In genomic region chr4:69156913-69157312, GRCh38 we compare ENCODE assay signal across 13 cellular contexts. TPM values are rescaled to one million over a fixed set of nuclear protein-coding genes. Genes with fewer than 3 reads are reported as not detected.
DNase-seq lines count a peak whose midpoint lies in the region; ATAC-seq and TF ChIP-seq lines count a peak whose summit lies in the region.
"Had no signal": no experiment of that assay in that cellular context is flagged by ENCODE, and none has a peak within 500 bp of the region (broad histone marks: within the 10 kb centered on the region; RNA-seq: fewer than 3 reads in every experiment).

No MANE protein-coding gene starts in this region.

- H3K4me1 Mint-ChIP-seq in T-helper 2 cell treated with Interferon-gamma antibody and Interleukin-4, amounts not matched to agents 5 μg/mL and 100 μg/mL, for 36 hours (ENCODE audit: low read depth): no peaks in the 10 kb centered on the region

- no peak overlapping the region for H3K9ac ChIP-seq in MM.1S (ENCODE audit: low read length)
- no peak overlapping the region for H3K9ac ChIP-seq in smooth muscle cell (ENCODE audit: low read depth)

- H2AFZ ChIP-seq in MM.1S (ENCODE audit: low read length) (no peak overlapping the region), smooth muscle cell (ENCODE audit: low read depth) (no peak overlapping the region)
- H2AFZ ChIP-seq: hepatocyte had no signal

- ATAC-seq in stimulated activated naive CD8-positive, alpha-beta T cell treated with anti-CD3 and anti-CD28 coated beads, Interleukin-15, Interleukin-2, amounts not matched to agents 100 U/mL and 50 U/mL, for 24 hours: no peak

- H3K9me3 ChIP-seq in MM.1S (replicated peaks; ENCODE audit: insufficient read depth, low read length) (no peaks in the 10 kb centered on the region), smooth muscle cell (replicated peaks; ENCODE audit: low read depth) (no peaks in the 10 kb centered on the region)
- H3K9me3 ChIP-seq: colonic mucosa, tibial artery had no signal

- H4K20me1 ChIP-seq in MM.1S (ENCODE audit: insufficient read depth, low read length): no peaks in the 10 kb centered on the region
- no peaks in the 10 kb centered on the region for H4K20me1 ChIP-seq in smooth muscle cell (ENCODE audit: low read depth)

- TF ChIP-seq CTCF in MM.1S (IDR thresholded peaks at IDR 0.05; ENCODE audit: low read length): peak; percentile 26
- TF ChIP-seq CTCF in epithelial cell of proximal tubule (conservative IDR thresholded peaks at IDR 0.05; ENCODE audit: low read depth, low read length): peak; percentile 56
- peak; percentile 5 for TF ChIP-seq CTCF in smooth muscle cell (IDR thresholded peaks at IDR 0.05; ENCODE audit: borderline replicate concordance, insufficient read depth, poor library complexity, severe bottlenecking)

- H3K27ac ChIP-seq in MM.1S (ENCODE audit: low read length) (no peak overlapping the region), smooth muscle cell (ENCODE audit: low read depth) (no peak overlapping the region)
- H3K27ac ChIP-seq: colonic mucosa, hepatocyte, tibial artery had no signal

- no peak overlapping the region for H3K27ac Mint-ChIP-seq in T-helper 2 cell treated with Interferon-gamma antibody and Interleukin-4, amounts not matched to agents 5 μg/mL and 100 μg/mL, for 36 hours

- H3K4me1 ChIP-seq in MM.1S (ENCODE audit: low read length): no peaks in the 10 kb centered on the region
- no peaks in the 10 kb centered on the region for H3K4me1 ChIP-seq in smooth muscle cell (ENCODE audit: low read depth)
- H3K4me1 ChIP-seq: colonic mucosa, tibial artery had no signal

- H3K4me2 ChIP-seq in MM.1S (ENCODE audit: low read depth, low read length) (no peak overlapping the region), smooth muscle cell (no peak overlapping the region)
- H3K4me2 ChIP-seq: hepatocyte had no signal

- no peaks in the 10 kb centered on the region for H3K9me3 Mint-ChIP-seq in T-helper 2 cell treated with Interferon-gamma antibody and Interleukin-4, amounts not matched to agents 5 μg/mL and 100 μg/mL, for 36 hours

- H3K9me2 ChIP-seq in MM.1S (replicated peaks; ENCODE audit: insufficient read depth, low read length): no peaks in the 10 kb centered on the region

- H3K36me3 ChIP-seq in MM.1S (replicated peaks; ENCODE audit: insufficient read depth, low read length) (no peaks in the 10 kb centered on the region), smooth muscle cell (ENCODE audit: low read depth) (no peaks in the 10 kb centered on the region)
- H3K36me3 ChIP-seq: colonic mucosa, tibial artery had no signal

- no peak overlapping the region for H3K4me3 Mint-ChIP-seq in T-helper 2 cell treated with Interferon-gamma antibody and Interleukin-4, amounts not matched to agents 5 μg/mL and 100 μg/mL, for 36 hours

- H3K27me3 ChIP-seq in MM.1S (replicated peaks; ENCODE audit: insufficient read depth, low read length): no peaks in the 10 kb centered on the region
- no peaks in the 10 kb centered on the region for H3K27me3 ChIP-seq in smooth muscle cell (ENCODE audit: low read depth)
- H3K27me3 ChIP-seq: colonic mucosa, hepatocyte, tibial artery had no signal

- DNase-seq in NCI-H82 (lab: John Stamatoyannopoulos, UW) (peak; percentile 26), NCI-H82 treated with DMSO at 0.1 percent for 48 hours (lab: John Stamatoyannopoulos, UW; ENCODE audit: unreplicated experiment) (no peak), MM.1S (no peak), epithelial cell of proximal tubule (ENCODE audit: low read depth) (no peak), smooth muscle cell (lab: John Stamatoyannopoulos, UW; ENCODE audit: unreplicated experiment) (no peak), hypothalamus (lab: John Stamatoyannopoulos, UW) (no peak)
- no peak for DNase-seq in stimulated activated naive CD8-positive, alpha-beta T cell treated with anti-CD3 and anti-CD28 coated beads, Interleukin-15, Interleukin-2, amounts not matched to agents 100 U/mL and 50 U/mL, for 24 hours
- DNase-seq in T-helper 2 cell treated with Interferon-gamma antibody and Interleukin-4, amounts not matched to agents 5 μg/mL and 100 μg/mL, for 36 hours (ENCODE audit: low spot score): no peak
- DNase-seq: colonic mucosa; stimulated activated CD4-positive, alpha-beta T cell treated with anti-CD3 and anti-CD28 coated beads, Interleukin-4, amount 100 ng/mL, for 1 hour; T-helper 9 cell; tibial artery had no signal

- H3K27me3 Mint-ChIP-seq in T-helper 2 cell treated with Interferon-gamma antibody and Interleukin-4, amounts not matched to agents 5 μg/mL and 100 μg/mL, for 36 hours (ENCODE audit: low read depth): no peaks in the 10 kb centered on the region

- H3K79me2 ChIP-seq in MM.1S (ENCODE audit: low read length) (no peaks in the 10 kb centered on the region), smooth muscle cell (ENCODE audit: low read depth) (no peaks in the 10 kb centered on the region)
- H3K79me2 ChIP-seq: hepatocyte had no signal

- no peaks in the 10 kb centered on the region for H3K36me3 Mint-ChIP-seq in T-helper 2 cell treated with Interferon-gamma antibody and Interleukin-4, amounts not matched to agents 5 μg/mL and 100 μg/mL, for 36 hours (ENCODE audit: low read depth)

- no peak overlapping the region for H3K4me3 ChIP-seq in MM.1S (ENCODE audit: low read length)
- no peak overlapping the region for H3K4me3 ChIP-seq in epithelial cell of proximal tubule (ENCODE audit: low read depth, low read length)
- no peak overlapping the region for H3K4me3 ChIP-seq in smooth muscle cell
- H3K4me3 ChIP-seq: colonic mucosa, hepatocyte, tibial artery had no signal

- 85% methylated on average over 2 of the region's 2 CpGs for WGBS in smooth muscle cell (ENCODE audit: low lambda C conversion rate)

- no peaks in the 10 kb centered on the region for H3F3A ChIP-seq in MM.1S (ENCODE audit: insufficient read depth, low read length)
- no peaks in the 10 kb centered on the region for H3F3A ChIP-seq in smooth muscle cell (ENCODE audit: low read depth)

RNA-seq across cellular contexts. Expression of gene UGT2B11, which starts 57.6 kb away (rescaled TPM):
- total RNA-seq in epithelial cell of proximal tubule: not detected in 2 replicates
- total RNA-seq in smooth muscle cell: not detected in 2 replicates
- not detected in 2 replicates for polyA plus RNA-seq in smooth muscle cell
- total RNA-seq: colonic mucosa had no signal

Comparison
In these comparisons a context has a peak if more than half of its experiments do, and no peak if none do; other contexts are left out.
1. CTCF ChIP-seq: peak in every context shown above with its lines; median percentile 56 in epithelial cell of proximal tubule; 26 in MM.1S; 5 in smooth muscle cell.